In genomic region chr12:15220961-15221885, GRCh38 we compare ENCODE assay signal across 1 cellular context.
TF ChIP-seq lines count a peak whose summit lies in the region.

RERG (minus strand) TSS chr12:15221417; CDS start chr12:15217489, 3,928 bp downstream.

TF ChIP-seq in K562, 482 proteins besides CTCF, POLR2A, EP300 and RAD21 (continued from another document):
- no peak for TF ChIP-seq UBTF (IDR thresholded peaks at IDR 0.05; ENCODE audit: borderline replicate concordance in 1 of 2, low read depth in 2 of 2, low read length in 2 of 2)
